In genomic region chr12:50557421-50557820, GRCh38 we compare ENCODE assay signal across 1 cellular context.
TF ChIP-seq lines count a peak whose summit lies in the region.

No MANE protein-coding gene starts in this region.

TF ChIP-seq in HCT116, 20 proteins besides CTCF, POLR2A, EP300 and RAD21:
- TF ChIP-seq SP1 (IDR thresholded peaks at IDR 0.05; ENCODE audit: low read depth) (no peak), REST (IDR thresholded peaks at IDR 0.05; ENCODE audit: low read depth) (no peak), ELF1 (IDR thresholded peaks at IDR 0.05; ENCODE audit: borderline replicate concordance, low read depth) (no peak), POLR2AphosphoS5 (IDR thresholded peaks at IDR 0.05; ENCODE audit: low read depth, low read length) (no peak), MAX (IDR thresholded peaks at IDR 0.05) (no peak), JUND (IDR thresholded peaks at IDR 0.05) (no peak), ZFX (IDR thresholded peaks at IDR 0.05) (no peak), ZNF274 (IDR thresholded peaks at IDR 0.05; ENCODE audit: low read depth, low read length) (no peak), EZH2 (IDR thresholded peaks at IDR 0.05) (no peak), YY1 (IDR thresholded peaks at IDR 0.05; ENCODE audit: extremely low read depth, insufficient replicate concordance, low read depth, low read length) (no peak), FOSL1 (IDR thresholded peaks at IDR 0.05; ENCODE audit: low read depth) (no peak), EZH2phosphoT487 (IDR thresholded peaks at IDR 0.05; ENCODE audit: borderline replicate concordance) (no peak), SIN3A (IDR thresholded peaks at IDR 0.05; ENCODE audit: low read depth) (no peak), CBX3 (IDR thresholded peaks at IDR 0.05; ENCODE audit: low read depth) (no peak), SRF (IDR thresholded peaks at IDR 0.05; ENCODE audit: low read depth) (no peak)
TF ChIP-seq in HCT116: peak in this region for 0.
